Comparison of ENCODE assay signal across 1 cellular context in the genomic region with DNA sequence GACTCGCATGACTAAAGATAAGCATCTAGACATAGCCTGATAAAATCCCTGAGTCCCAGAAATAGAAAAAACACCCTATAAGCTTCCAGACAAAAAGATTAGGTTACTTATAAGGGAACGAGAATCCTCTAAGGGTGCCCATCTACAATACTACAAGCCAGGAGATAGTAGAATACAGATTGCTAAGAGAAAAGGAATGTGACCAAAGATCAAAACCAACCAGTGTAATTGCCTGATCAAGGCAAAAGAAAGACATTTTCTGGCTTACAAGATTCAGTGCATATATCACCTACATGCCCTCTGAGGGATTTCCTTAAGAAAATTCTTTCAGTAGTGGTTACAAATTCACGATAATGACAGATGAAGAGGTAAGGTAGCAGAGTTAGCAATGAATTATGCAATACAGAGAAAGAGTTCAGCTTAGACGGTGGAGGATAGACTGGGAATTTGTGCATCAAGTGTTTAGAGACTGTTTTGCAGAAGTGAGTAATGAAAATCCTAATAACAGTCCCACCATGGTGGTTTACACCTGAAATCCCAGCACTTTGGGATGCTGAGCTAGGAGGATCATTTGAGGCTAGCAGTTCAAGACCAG.
TF ChIP-seq lines count a peak whose summit lies in the region.

No MANE protein-coding gene starts in this region.

TF ChIP-seq in HepG2, 621 proteins besides CTCF, POLR2A, EP300 and RAD21 (continued from another document):
- TF ChIP-seq, protein P1, sequence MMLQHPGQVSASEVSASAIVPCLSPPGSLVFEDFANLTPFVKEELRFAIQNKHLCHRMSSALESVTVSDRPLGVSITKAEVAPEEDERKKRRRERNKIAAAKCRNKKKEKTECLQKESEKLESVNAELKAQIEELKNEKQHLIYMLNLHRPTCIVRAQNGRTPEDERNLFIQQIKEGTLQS (CRISPR knock-in tag; IDR thresholded peaks at IDR 0.05), result peak; percentile 25; the same call in 1 of the 2 replicates
- TF ChIP-seq, protein P2, sequence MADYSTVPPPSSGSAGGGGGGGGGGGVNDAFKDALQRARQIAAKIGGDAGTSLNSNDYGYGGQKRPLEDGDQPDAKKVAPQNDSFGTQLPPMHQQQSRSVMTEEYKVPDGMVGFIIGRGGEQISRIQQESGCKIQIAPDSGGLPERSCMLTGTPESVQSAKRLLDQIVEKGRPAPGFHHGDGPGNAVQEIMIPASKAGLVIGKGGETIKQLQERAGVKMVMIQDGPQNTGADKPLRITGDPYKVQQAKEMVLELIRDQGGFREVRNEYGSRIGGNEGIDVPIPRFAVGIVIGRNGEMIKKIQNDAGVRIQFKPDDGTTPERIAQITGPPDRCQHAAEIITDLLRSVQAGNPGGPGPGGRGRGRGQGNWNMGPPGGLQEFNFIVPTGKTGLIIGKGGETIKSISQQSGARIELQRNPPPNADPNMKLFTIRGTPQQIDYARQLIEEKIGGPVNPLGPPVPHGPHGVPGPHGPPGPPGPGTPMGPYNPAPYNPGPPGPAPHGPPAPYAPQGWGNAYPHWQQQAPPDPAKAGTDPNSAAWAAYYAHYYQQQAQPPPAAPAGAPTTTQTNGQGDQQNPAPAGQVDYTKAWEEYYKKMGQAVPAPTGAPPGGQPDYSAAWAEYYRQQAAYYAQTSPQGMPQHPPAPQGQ (CRISPR knock-in tag; IDR thresholded peaks at IDR 0.05; ENCODE audit: borderline replicate concordance), result no peak
- no peak for TF ChIP-seq SSRP1 (CRISPR knock-in tag; IDR thresholded peaks at IDR 0.05)
- TF ChIP-seq TEAD3 (CRISPR knock-in tag; optimal IDR thresholded peaks at IDR 0.05; ENCODE audit: borderline replicate concordance), result peak; percentile 58
- TF ChIP-seq, protein P3, sequence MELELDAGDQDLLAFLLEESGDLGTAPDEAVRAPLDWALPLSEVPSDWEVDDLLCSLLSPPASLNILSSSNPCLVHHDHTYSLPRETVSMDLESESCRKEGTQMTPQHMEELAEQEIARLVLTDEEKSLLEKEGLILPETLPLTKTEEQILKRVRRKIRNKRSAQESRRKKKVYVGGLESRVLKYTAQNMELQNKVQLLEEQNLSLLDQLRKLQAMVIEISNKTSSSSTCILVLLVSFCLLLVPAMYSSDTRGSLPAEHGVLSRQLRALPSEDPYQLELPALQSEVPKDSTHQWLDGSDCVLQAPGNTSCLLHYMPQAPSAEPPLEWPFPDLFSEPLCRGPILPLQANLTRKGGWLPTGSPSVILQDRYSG (CRISPR knock-in tag; IDR thresholded peaks at IDR 0.05), result 0 out of 2 replicates have a peak, but pooled peaks have one; percentile 49
- peak; percentile 31; the same call in 1 of the 2 replicates for TF ChIP-seq CEBPG (CRISPR knock-in tag; IDR thresholded peaks at IDR 0.05)
TF ChIP-seq in HepG2: peak in this region for 12.
